Comparison of ENCODE assay signal across 1 cellular context in genomic region chr13:19782049-19782726, GRCh38.
TF ChIP-seq lines count a peak whose summit lies in the region.

No MANE protein-coding gene starts in this region.

TF ChIP-seq in HepG2, 621 proteins besides CTCF, POLR2A, EP300 and RAD21 (continued from another document and continues in another):
- no peak for TF ChIP-seq ZHX2 (IDR thresholded peaks at IDR 0.05; ENCODE audit: low read depth)
- peak; percentile 46; the same call in 1 of the 2 replicates for TF ChIP-seq ZHX2 (CRISPR knock-in tag; IDR thresholded peaks at IDR 0.05; ENCODE audit: borderline replicate concordance)
- TF ChIP-seq HMGA1 (CRISPR knock-in tag; conservative IDR thresholded peaks at IDR 0.05): no peak
- no peak for TF ChIP-seq ZFP36L1 (CRISPR knock-in tag; IDR thresholded peaks at IDR 0.05)
- no peak for TF ChIP-seq ZNF30 (CRISPR knock-in tag; IDR thresholded peaks at IDR 0.05)
- TF ChIP-seq ZNF512 (CRISPR knock-in tag; IDR thresholded peaks at IDR 0.05): no peak
- peak; percentile 75 for TF ChIP-seq ASH2L (IDR thresholded peaks at IDR 0.05; ENCODE audit: insufficient read length, low read depth, low read length)
- TF ChIP-seq ZSCAN31 (CRISPR knock-in tag; IDR thresholded peaks at IDR 0.05; ENCODE audit: low read depth): peak; percentile 52; the same call in 1 of the 2 replicates
- no peak for TF ChIP-seq TERF1 (CRISPR knock-in tag; IDR thresholded peaks at IDR 0.05)
- no peak for TF ChIP-seq TFDP1 (CRISPR knock-in tag; IDR thresholded peaks at IDR 0.05; ENCODE audit: borderline replicate concordance)
- peak; percentile 54; the same call in 1 of the 2 replicates for TF ChIP-seq MXD1 (CRISPR knock-in tag; IDR thresholded peaks at IDR 0.05)
- no peak; the same call in 1 of the 2 replicates for TF ChIP-seq ZNF770 (CRISPR knock-in tag; IDR thresholded peaks at IDR 0.05)
- no peak for TF ChIP-seq TBX2 (CRISPR knock-in tag; IDR thresholded peaks at IDR 0.05; ENCODE audit: borderline replicate concordance)
- no peak; the same call in 1 of the 2 replicates for TF ChIP-seq ZNF274 (CRISPR knock-in tag; IDR thresholded peaks at IDR 0.05)
- TF ChIP-seq ZNF407 (CRISPR knock-in tag; IDR thresholded peaks at IDR 0.05; ENCODE audit: not compliant biosample characterization): peak; percentile 34
- TF ChIP-seq ZBTB39 (CRISPR knock-in tag; IDR thresholded peaks at IDR 0.05): no peak
- 0 out of 2 replicates have a peak, but pooled peaks have one; percentile 43 for TF ChIP-seq SP2 (CRISPR knock-in tag; IDR thresholded peaks at IDR 0.05)
- TF ChIP-seq ZBTB3 (CRISPR knock-in tag; IDR thresholded peaks at IDR 0.05; ENCODE audit: borderline replicate concordance, low read depth): no peak
- TF ChIP-seq ZNF484 (CRISPR knock-in tag; IDR thresholded peaks at IDR 0.05; ENCODE audit: borderline replicate concordance, low read depth): no peak
- no peak for TF ChIP-seq KAT7 (CRISPR knock-in tag; IDR thresholded peaks at IDR 0.05; ENCODE audit: borderline replicate concordance)
- no peak for TF ChIP-seq ZBTB42 (CRISPR knock-in tag; IDR thresholded peaks at IDR 0.05)
- TF ChIP-seq HMGXB4 (CRISPR knock-in tag; IDR thresholded peaks at IDR 0.05; ENCODE audit: borderline replicate concordance in 1 of 2, low read depth in 1 of 2): peak in 1 of 2 experiments; percentile 67; a peak in 3 of 4 replicates
- no peak for TF ChIP-seq MZF1 (CRISPR knock-in tag; IDR thresholded peaks at IDR 0.05; ENCODE audit: borderline replicate concordance)
- no peak for TF ChIP-seq NCOR1 (IDR thresholded peaks at IDR 0.05; ENCODE audit: borderline replicate concordance, low read length)
